Comparison of ENCODE assay signal across 29 cellular contexts in genomic region chr16:88413231-88413630, GRCh38.
"Had no signal": no experiment of that assay in that cellular context is flagged by ENCODE, and none has a peak within 500 bp of the region (broad histone marks: within the 10 kb centered on the region; RNA-seq: fewer than 3 reads in every experiment).

No MANE protein-coding gene starts in this region.

- H3K27ac Mint-ChIP-seq: dendritic cell treated with granulocyte-macrophage colony-stimulating factor and Interleukin-4, amounts not matched to agents 40 ng/mL and 50 ng/mL, for 4 days; effector memory CD8-positive, alpha-beta T cell; endodermal cell had no signal

- H3K27me3 ChIP-seq: colonic mucosa, dorsolateral prefrontal cortex, esophagus muscularis mucosa, gastrocnemius medialis had no signal

- H3K9me3 Mint-ChIP-seq: dendritic cell treated with granulocyte-macrophage colony-stimulating factor and Interleukin-4, amounts not matched to agents 40 ng/mL and 50 ng/mL, for 4 days; effector memory CD8-positive, alpha-beta T cell; endodermal cell had no signal

- H3K4me3 Mint-ChIP-seq: dendritic cell treated with granulocyte-macrophage colony-stimulating factor and Interleukin-4, amounts not matched to agents 40 ng/mL and 50 ng/mL, for 4 days; effector memory CD8-positive, alpha-beta T cell; endodermal cell had no signal

- DNase-seq: colonic mucosa; cortex of kidney; dermis blood vessel endothelial cell; dorsolateral prefrontal cortex; effector CD4-positive, alpha-beta T cell; effector CD8-positive, alpha-beta T cell; effector memory CD4-positive, alpha-beta T cell; effector memory CD8-positive, alpha-beta T cell; endodermal cell; erythroblast; esophagus squamous epithelium; foreskin fibroblast; foreskin keratinocyte; foreskin melanocyte; gastrocnemius medialis; glutamatergic neuron; head of caudate nucleus; heart left ventricle; heart right ventricle had no signal

- H3K4me3 ChIP-seq: colonic mucosa, coronary artery, dorsolateral prefrontal cortex, esophagus muscularis mucosa, esophagus squamous epithelium, gastrocnemius medialis, gastroesophageal sphincter, heart left ventricle, heart right ventricle had no signal

- H3K4me1 ChIP-seq: colonic mucosa, esophagus muscularis mucosa, esophagus squamous epithelium, foreskin keratinocyte, gastrocnemius medialis, gastroesophageal sphincter had no signal

- H3K4me1 Mint-ChIP-seq: endodermal cell had no signal

- FAIRE-seq: colon, endometrium, endothelial cell of umbilical vein, frontal cortex had no signal

- ATAC-seq: effector memory CD8-positive, alpha-beta T cell; esophagus mucosa; foreskin keratinocyte; gastrocnemius medialis; gastroesophageal sphincter; heart right ventricle had no signal

- H3K36me3 ChIP-seq: colonic mucosa, esophagus muscularis mucosa, esophagus squamous epithelium, gastrocnemius medialis, gastroesophageal sphincter, heart left ventricle, heart right ventricle had no signal

- H3K9me3 ChIP-seq: colonic mucosa, esophagus muscularis mucosa, esophagus squamous epithelium, gastrocnemius medialis, gastroesophageal sphincter, heart left ventricle, heart right ventricle had no signal

- H3K27ac ChIP-seq: colonic mucosa, coronary artery, dorsolateral prefrontal cortex, epithelial cell of prostate, esophagus muscularis mucosa, esophagus squamous epithelium, foreskin keratinocyte, gastrocnemius medialis, gastroesophageal sphincter, heart left ventricle, heart right ventricle had no signal
